In the genomic region with DNA sequence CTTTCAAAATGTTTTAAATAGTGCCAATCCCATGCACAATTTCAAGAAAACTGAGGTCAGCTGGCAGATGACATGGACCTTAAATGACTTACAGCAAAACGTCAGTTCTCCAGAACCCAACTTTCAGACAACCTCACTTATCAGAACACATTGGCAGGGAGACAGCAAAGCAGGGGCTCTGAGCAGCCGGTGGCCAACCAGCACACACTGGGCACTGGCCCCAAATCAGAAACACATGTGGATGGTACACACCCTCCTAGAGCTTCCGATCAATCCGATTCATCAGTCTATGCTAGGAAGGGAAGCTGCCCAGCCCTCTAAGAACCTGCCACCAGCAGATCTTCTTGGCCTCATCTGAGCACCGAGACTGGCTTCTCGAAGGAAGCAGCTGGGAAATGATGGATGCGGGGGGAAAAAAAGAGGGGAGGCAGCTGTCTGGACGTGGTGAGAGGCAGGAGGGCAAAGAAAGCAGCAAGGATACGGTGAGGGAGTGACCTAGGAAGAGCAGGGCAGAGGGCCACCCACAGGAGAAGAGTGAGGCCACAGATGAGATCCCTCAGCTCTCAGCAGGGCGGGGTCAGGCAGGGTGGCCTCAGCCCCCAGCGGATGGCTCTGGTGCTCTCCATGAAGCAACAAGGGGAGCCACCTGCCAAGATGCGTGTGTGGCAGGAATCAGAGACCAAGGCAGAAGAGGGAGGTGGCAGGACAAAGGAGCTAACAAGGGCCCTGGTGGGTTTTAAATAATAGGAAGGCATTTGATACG, we compare ENCODE assay signal across 1 cellular context.
A peak's percentile ranks its signal among the peaks of the same experiment; 100 is the strongest.
TF ChIP-seq lines count a peak whose summit lies in the region.

No MANE protein-coding gene starts in this region.

TF ChIP-seq in HEK293, 187 proteins besides CTCF, POLR2A, EP300 and RAD21:
- peak; percentile 68 for TF ChIP-seq ZNF341 (tag by site-specific recombination; IDR thresholded peaks at IDR 0.05; ENCODE audit: low read depth)
- TF ChIP-seq, protein P1, sequence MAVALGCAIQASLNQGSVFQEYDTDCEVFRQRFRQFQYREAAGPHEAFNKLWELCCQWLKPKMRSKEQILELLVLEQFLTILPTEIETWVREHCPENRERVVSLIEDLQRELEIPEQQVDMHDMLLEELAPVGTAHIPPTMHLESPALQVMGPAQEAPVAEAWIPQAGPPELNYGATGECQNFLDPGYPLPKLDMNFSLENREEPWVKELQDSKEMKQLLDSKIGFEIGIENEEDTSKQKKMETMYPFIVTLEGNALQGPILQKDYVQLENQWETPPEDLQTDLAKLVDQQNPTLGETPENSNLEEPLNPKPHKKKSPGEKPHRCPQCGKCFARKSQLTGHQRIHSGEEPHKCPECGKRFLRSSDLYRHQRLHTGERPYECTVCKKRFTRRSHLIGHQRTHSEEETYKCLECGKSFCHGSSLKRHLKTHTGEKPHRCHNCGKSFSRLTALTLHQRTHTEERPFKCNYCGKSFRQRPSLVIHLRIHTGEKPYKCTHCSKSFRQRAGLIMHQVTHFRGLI (tag by site-specific recombination; IDR thresholded peaks at IDR 0.05), result peak; percentile 71; the same call in 1 of the 2 replicates
- peak; percentile 41; the same call in 1 of the 2 replicates for TF ChIP-seq GLIS1 (tag by site-specific recombination; IDR thresholded peaks at IDR 0.05)
- TF ChIP-seq KLF1 (tag by site-specific recombination; IDR thresholded peaks at IDR 0.05), result peak; percentile 51; the same call in 1 of the 2 replicates
- no peak for TF ChIP-seq ZNF274 (IDR thresholded peaks at IDR 0.05; ENCODE audit: low read length)
- no peak for TF ChIP-seq ZNF274 (tag by site-specific recombination; IDR thresholded peaks at IDR 0.05; ENCODE audit: borderline replicate concordance)
- TF ChIP-seq SCRT1 (tag by site-specific recombination; IDR thresholded peaks at IDR 0.05; ENCODE audit: borderline replicate concordance), result no peak
- TF ChIP-seq ZIC2 (tag by site-specific recombination; IDR thresholded peaks at IDR 0.05), result peak; percentile 83
